Comparison of ENCODE assay signal across 8 cellular contexts in the genomic region with DNA sequence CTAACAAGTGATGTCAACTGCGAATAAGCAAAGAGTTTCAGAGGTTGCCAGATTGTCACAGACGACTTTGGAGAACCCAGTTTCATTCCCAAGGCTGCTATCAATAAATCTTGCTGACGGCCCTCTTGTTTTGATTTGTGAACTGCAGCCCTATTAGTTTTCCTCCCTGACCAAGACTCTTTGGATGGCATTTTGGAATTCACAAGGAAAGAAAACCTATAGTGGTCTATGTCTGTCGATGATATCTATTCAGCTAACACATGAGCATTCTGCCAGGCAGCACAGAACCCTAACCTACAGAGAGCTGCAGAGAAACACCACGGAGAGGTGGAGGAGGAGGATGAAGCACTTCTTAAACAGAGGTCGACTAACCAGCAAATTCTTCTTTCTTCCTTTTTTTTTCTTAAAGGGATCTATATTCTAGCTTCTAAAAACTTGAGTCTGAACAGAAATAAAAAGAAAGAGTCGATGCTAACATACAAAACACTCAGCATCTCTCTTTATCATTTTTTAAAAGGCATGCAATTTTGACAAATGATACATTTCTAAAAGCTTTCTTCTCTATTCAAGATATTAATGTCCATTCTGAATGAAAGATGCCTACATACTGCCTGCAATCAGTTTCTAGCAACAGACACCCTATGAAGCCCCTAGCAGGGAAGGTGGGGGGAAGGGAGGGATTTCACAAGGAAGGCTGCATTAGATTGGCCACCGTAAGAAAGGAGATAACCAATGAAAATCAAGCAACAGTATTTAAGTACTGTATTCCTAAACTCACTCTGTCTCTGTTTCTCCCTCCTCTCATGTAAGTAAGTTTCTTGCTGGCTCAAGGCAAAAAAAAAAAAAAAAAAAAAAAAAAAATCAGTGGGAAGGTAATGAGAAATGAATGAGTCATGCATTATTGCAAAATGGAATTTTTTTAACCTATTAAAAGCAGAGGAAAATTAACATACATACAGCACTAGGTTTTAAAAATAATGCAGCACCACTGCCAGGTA.
DNase-seq lines count a peak whose midpoint lies in the region; ATAC-seq and TF ChIP-seq lines count a peak whose summit lies in the region.

No MANE protein-coding gene starts in this region.

- H3K36me3 Mint-ChIP-seq in central memory CD8-positive, alpha-beta T cell (ENCODE audit: insufficient read depth): peaks cover 3% of the 10 kb centered on the region

- H3K4me3 Mint-ChIP-seq in central memory CD8-positive, alpha-beta T cell: peak overlapping the region; percentile 47

- in situ Hi-C loops in ACHN (cut with HindIII; ENCODE audit: low pct_ligation_motif_present, low pct_unique_long_range_greater_than_20kb, low sequenced_read_pairs): no loop called here

- no peaks in the 10 kb centered on the region for H3K27me3 ChIP-seq in lower lobe of right lung (ENCODE audit: low read depth)

- H3K4me1 Mint-ChIP-seq in central memory CD8-positive, alpha-beta T cell: no peaks in the 10 kb centered on the region

- TF ChIP-seq CTCF in lower lobe of right lung (IDR thresholded peaks at IDR 0.05): no peak

- intact Hi-C loops in lower lobe of right lung (cut with DNase I): no loop called here

- DNase-seq in ACHN: peak; percentile 69
- peak; percentile 92 for DNase-seq in LHCN-M2 (ENCODE audit: low read depth)
- no peak for DNase-seq in central memory CD8-positive, alpha-beta T cell (ENCODE audit: low spot score in 2 of 2)
- no peak for DNase-seq in lower lobe of right lung
- no peak for DNase-seq in middle frontal gyrus (ENCODE audit: extremely low spot score, low spot score)
- DNase-seq in COR-L47 (lab: John Stamatoyannopoulos, UW): no peak
- DNase-seq in NCI-H526 (lab: John Stamatoyannopoulos, UW): no peak

- H3K36me3 ChIP-seq in lower lobe of right lung: no peaks in the 10 kb centered on the region

- H3K9me3 Mint-ChIP-seq in central memory CD8-positive, alpha-beta T cell: no peaks in the 10 kb centered on the region

- H3K27ac ChIP-seq in lower lobe of right lung: no peak overlapping the region

- H3K27ac Mint-ChIP-seq in central memory CD8-positive, alpha-beta T cell (ENCODE audit: low read depth): no peak overlapping the region

- ATAC-seq in central memory CD8-positive, alpha-beta T cell (replicated peaks; ENCODE audit: extremely low read depth, poor library complexity, severe bottlenecking): no peak
- ATAC-seq in lower lobe of right lung (peak in 1 of 2 donors; percentile 28), HG02642 (IDR thresholded peaks at IDR 0.05; ENCODE audit: poor library complexity, unreplicated experiment) (no peak)

- H3K9me3 ChIP-seq in lower lobe of right lung: no peaks in the 10 kb centered on the region

- peak overlapping the region; percentile 34 for H3K4me3 ChIP-seq in lower lobe of right lung

- H3K27me3 Mint-ChIP-seq in central memory CD8-positive, alpha-beta T cell: no peaks in the 10 kb centered on the region

- H3K4me1 ChIP-seq in lower lobe of right lung: peaks cover 6% of the 10 kb centered on the region

Comparison
In these comparisons a context has a peak if more than half of its experiments do, and no peak if none do; other contexts are left out.
1. DNase-seq: peak in ACHN (single experiment) and LHCN-M2 (single experiment); none in central memory CD8-positive, alpha-beta T cell (0 of 2), lower lobe of right lung (single experiment), middle frontal gyrus (single experiment), COR-L47 (single experiment) and NCI-H526 (0 of 2).